In genomic region chr12:50614167-50614762, GRCh38 we compare ENCODE assay signal across 1 cellular context.
TF ChIP-seq lines count a peak whose summit lies in the region.

No MANE protein-coding gene starts in this region.

TF ChIP-seq in K562, 482 proteins besides CTCF, POLR2A, EP300 and RAD21 (continued from another document):
- TF ChIP-seq ZNF592 (IDR thresholded peaks at IDR 0.05) (peak; percentile 63), POLR2H (tag; IDR thresholded peaks at IDR 0.05; ENCODE audit: low read depth) (no peak), ZKSCAN1 (IDR thresholded peaks at IDR 0.05; ENCODE audit: low read depth, low read length) (peak; percentile 29; the same call in 1 of the 2 replicates), CTBP1 (IDR thresholded peaks at IDR 0.05; ENCODE audit: borderline replicate concordance) (0 out of 2 replicates have a peak, but pooled peaks have one; percentile 25), MGA (IDR thresholded peaks at IDR 0.05) (peak; percentile 63), ATF3 (IDR thresholded peaks at IDR 0.05) (peak; percentile 93), ATF3 (CRISPR knock-in tag; conservative IDR thresholded peaks at IDR 0.05) (no peak), ARID1B (IDR thresholded peaks at IDR 0.05) (peak; percentile 51; the same call in 1 of the 2 replicates), KAT8 (IDR thresholded peaks at IDR 0.05; ENCODE audit: low read depth) (0 out of 2 replicates have a peak, but pooled peaks have one; percentile 67), BACH1 (tag; IDR thresholded peaks at IDR 0.05) (peak; percentile 49; the same call in 1 of the 2 replicates), SMARCA4 (IDR thresholded peaks at IDR 0.05) (peak; percentile 65), YY1 (IDR thresholded peaks at IDR 0.05; ENCODE audit: borderline replicate concordance in 1 of 3, control insufficient read depth in 1 of 3, extremely low read depth in 1 of 3, insufficient read depth in 3 of 3, insufficient read length in 1 of 3, insufficient replicate concordance in 2 of 3, low read depth in 1 of 3, low read length in 2 of 3) (peak in 1 of 3 experiments; percentile 58), TCF3 (CRISPR knock-in tag; IDR thresholded peaks at IDR 0.05) (peak; percentile 7; the same call in 1 of the 2 replicates), JUND (IDR thresholded peaks at IDR 0.05; ENCODE audit: borderline replicate concordance, low read depth, low read length) (peak; percentile 89), JUND (tag; IDR thresholded peaks at IDR 0.05; ENCODE audit: borderline replicate concordance, low read depth, low read length) (peak; percentile 87; the same call in 2 of the 3 replicates), KDM1A (IDR thresholded peaks at IDR 0.05) (no peak), L3MBTL2 (IDR thresholded peaks at IDR 0.05) (peak; percentile 85), DPF2 (IDR thresholded peaks at IDR 0.05) (peak; percentile 25; the same call in 1 of the 2 replicates), FOSL1 (tag; conservative IDR thresholded peaks at IDR 0.05) (peak; percentile 69), CCNT2 (IDR thresholded peaks at IDR 0.05; ENCODE audit: borderline replicate concordance, extremely low read depth, insufficient read length, low read depth, low read length) (no peak), CEBPG (CRISPR knock-in tag; IDR thresholded peaks at IDR 0.05) (no peak), CEBPG (tag; conservative IDR thresholded peaks at IDR 0.05 in 1 of 2, IDR thresholded peaks at IDR 0.05 in 1 of 2) (peak in 1 of 2 experiments; percentile 39; a peak in 1 of 4 replicates), JUN (IDR thresholded peaks at IDR 0.05; ENCODE audit: borderline replicate concordance, low read depth, low read length) (peak; percentile 59; the same call in 1 of the 2 replicates), JUN (CRISPR knock-in tag; IDR thresholded peaks at IDR 0.05; ENCODE audit: borderline replicate concordance) (no peak), ATF7 (IDR thresholded peaks at IDR 0.05) (peak; percentile 81), GABPB1 (CRISPR knock-in tag; IDR thresholded peaks at IDR 0.05) (no peak), MEF2D (tag; conservative IDR thresholded peaks at IDR 0.05; ENCODE audit: low read depth) (0 out of 2 replicates have a peak, but pooled peaks have one; percentile 11), ZNF449 (CRISPR knock-in tag; IDR thresholded peaks at IDR 0.05) (no peak), NCOA1 (IDR thresholded peaks at IDR 0.05; ENCODE audit: low read depth) (no peak), TEAD4 (IDR thresholded peaks at IDR 0.05; ENCODE audit: low read length) (peak; percentile 69), TEAD4 (CRISPR knock-in tag; IDR thresholded peaks at IDR 0.05; ENCODE audit: borderline replicate concordance) (no peak)
